In the genomic region with DNA sequence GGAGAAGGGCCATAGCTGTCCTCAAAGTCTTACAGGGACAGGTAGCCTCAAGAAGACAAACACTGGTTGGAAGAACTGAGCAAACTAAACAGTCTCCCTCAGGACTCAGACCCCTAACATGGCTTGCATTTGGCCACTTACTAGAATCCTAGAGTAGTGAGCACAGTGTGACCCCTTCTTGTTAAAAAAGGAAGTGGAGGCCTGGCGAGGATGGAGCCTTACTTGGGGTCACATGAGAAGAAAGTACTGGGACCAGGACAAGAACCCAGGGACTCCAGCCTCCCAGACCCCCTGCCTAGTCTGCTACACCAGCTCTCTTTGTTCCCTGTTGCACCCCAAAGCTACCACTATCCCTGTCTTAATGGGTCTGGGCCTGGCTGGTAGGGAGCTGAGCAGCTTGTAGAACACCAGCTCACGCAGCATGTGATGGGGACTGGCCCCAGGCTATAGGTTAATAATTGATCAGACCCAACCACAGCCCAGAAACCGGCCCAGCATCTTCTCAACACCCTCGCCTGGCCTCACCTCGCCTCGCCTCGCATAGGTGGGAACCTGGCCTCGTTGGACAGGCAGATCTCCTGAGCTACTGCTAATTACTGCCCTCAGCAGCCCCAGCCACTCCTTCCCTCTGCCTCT, we compare ENCODE assay signal across 1 cellular context.
TF ChIP-seq lines count a peak whose summit lies in the region.

No MANE protein-coding gene starts in this region.

TF ChIP-seq in WTC11, 78 proteins besides CTCF, POLR2A, EP300 and RAD21 (continued from another document):
- TF ChIP-seq SMAD3 (CRISPR knock-in tag; IDR thresholded peaks at IDR 0.05; ENCODE audit: borderline replicate concordance): no peak
- TF ChIP-seq SMAD4 (CRISPR knock-in tag; IDR thresholded peaks at IDR 0.05): no peak
